8 cellular contexts compared by ENCODE assay signal in the genomic region with DNA sequence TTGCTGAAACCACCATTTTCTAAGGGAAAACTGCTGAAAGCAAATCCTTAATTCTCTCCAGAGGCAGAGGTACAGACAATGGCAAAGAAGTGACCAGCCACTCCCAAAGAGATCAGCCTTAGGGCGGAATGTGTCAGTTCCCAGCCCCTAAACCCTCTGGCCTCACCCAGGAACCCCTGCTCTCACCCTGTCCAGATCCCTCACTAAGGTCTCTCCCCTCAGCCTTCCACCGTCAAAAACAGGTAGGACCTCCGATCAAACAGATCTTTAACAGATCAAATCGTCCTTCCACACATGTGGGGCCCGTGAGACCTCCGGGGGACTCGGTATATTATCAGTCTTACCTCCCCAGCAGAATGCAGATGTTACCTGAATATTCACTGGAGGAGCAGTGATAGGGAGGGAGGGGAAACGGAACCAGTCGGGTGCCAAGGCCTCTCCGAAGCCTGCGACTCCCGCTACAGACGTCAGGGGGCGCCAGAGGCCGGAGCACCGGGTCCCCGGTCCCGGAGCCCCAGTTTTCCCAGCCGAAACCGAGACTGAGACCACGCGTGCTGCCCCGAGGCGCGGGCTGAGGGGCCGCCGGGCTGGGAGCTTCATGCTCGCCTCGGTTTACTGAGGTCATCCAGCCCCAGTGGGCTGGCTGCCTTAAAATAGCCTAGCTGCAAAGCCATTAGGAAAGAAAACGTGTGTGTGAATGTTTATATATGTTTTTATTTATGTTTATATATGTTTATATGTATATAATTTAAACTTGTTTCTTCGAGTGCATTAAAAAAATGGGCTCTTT. TPM values are rescaled to one million over a fixed set of nuclear protein-coding genes. Genes with fewer than 3 reads are reported as not detected.
A peak's percentile ranks its signal among the peaks of the same experiment; 100 is the strongest.
DNase-seq lines count a peak whose midpoint lies in the region; ATAC-seq and TF ChIP-seq lines count a peak whose summit lies in the region.

No MANE protein-coding gene starts in this region.

- no peak overlapping the region for H3K9ac ChIP-seq in liver (ENCODE audit: low read depth in 1 of 2, low read length in 2 of 2)

- H3K9me3 Mint-ChIP-seq in chondrocyte (ENCODE audit: low read depth): no peaks in the 10 kb centered on the region

- ATAC-seq in GM18498 (IDR thresholded peaks at IDR 0.05; ENCODE audit: unreplicated experiment) (peak; percentile 85), HG03095 (IDR thresholded peaks at IDR 0.05; ENCODE audit: unreplicated experiment) (peak; percentile 80)

- H3K4me3 ChIP-seq in liver (ENCODE audit: low read depth in 1 of 3, low read length in 3 of 3): peak overlapping the region in 1 of 3 donors; percentile 32

- no peaks in the 10 kb centered on the region for H3K9me3 ChIP-seq in liver (ENCODE audit: control insufficient read depth in 4 of 4, low read length in 3 of 4)

- H3K4me3 Mint-ChIP-seq in chondrocyte (ENCODE audit: unreplicated experiment): peak overlapping the region; percentile 66

- peaks cover 5% of the 10 kb centered on the region for H3K4me1 Mint-ChIP-seq in chondrocyte (ENCODE audit: low read depth)

- WGBS in liver: 6% methylated on average over 31 of the region's 31 CpGs

- DNase-seq in NCI-H345 (lab: John Stamatoyannopoulos, UW) (peak; percentile 73), chondrocyte (ENCODE audit: low spot score) (no peak)
- peak; percentile 78 to 82 for DNase-seq in activated CD4-positive, alpha-beta T cell treated with anti-CD3 and anti-CD28 coated beads for 24 hours (ENCODE audit: low read depth in 2 of 2)
- peak; percentile 63 to 86 for DNase-seq in stimulated activated CD4-positive, alpha-beta T cell treated with anti-CD3 and anti-CD28 coated beads, Interleukin-4, amount 100 ng/mL, for 48 hours (ENCODE audit: low read depth in 2 of 2)

- no peak overlapping the region for H3K27ac Mint-ChIP-seq in chondrocyte (ENCODE audit: unreplicated experiment)

- H3K27ac ChIP-seq in 22Rv1 (no peak overlapping the region), liver (ENCODE audit: low read depth in 1 of 2, low read length in 2 of 2) (no peak overlapping the region)

- TF ChIP-seq CTCF in 22Rv1 (IDR thresholded peaks at IDR 0.05): peak; percentile 99
- peak; percentile 100 for TF ChIP-seq CTCF in chondrocyte (IDR thresholded peaks at IDR 0.05)
- TF ChIP-seq CTCF in liver (IDR thresholded peaks at IDR 0.05; ENCODE audit: low read depth, low read length, missing input control): peak; percentile 93

- H3K27me3 Mint-ChIP-seq in chondrocyte (ENCODE audit: low read depth): no peaks in the 10 kb centered on the region

- no peaks in the 10 kb centered on the region for H3K36me3 Mint-ChIP-seq in chondrocyte (ENCODE audit: low read depth)

- H3K4me1 ChIP-seq in liver (ENCODE audit: control insufficient read depth in 4 of 4, insufficient read depth in 4 of 4, low read length in 3 of 4): peaks cover 0 to 2% (median 0%) of the 10 kb centered on the region in 4 donors

- no peaks in the 10 kb centered on the region for H3K27me3 ChIP-seq in liver (ENCODE audit: control insufficient read depth in 4 of 4, insufficient read depth in 4 of 4, low read length in 3 of 4)

- no peaks in the 10 kb centered on the region for H3K36me3 ChIP-seq in liver (ENCODE audit: control insufficient read depth in 4 of 4, insufficient read depth in 3 of 4, low read depth in 1 of 4, low read length in 3 of 4)

- TF ChIP-seq RAD21 in liver (IDR thresholded peaks at IDR 0.05): peak; percentile 94 to 96

TF ChIP-seq in liver, 16 proteins besides CTCF, POLR2A, EP300 and RAD21:
- no peak for TF ChIP-seq GABPA (IDR thresholded peaks at IDR 0.05 in 1 of 2, conservative IDR thresholded peaks at IDR 0.05 in 1 of 2)
- TF ChIP-seq, protein P1, sequence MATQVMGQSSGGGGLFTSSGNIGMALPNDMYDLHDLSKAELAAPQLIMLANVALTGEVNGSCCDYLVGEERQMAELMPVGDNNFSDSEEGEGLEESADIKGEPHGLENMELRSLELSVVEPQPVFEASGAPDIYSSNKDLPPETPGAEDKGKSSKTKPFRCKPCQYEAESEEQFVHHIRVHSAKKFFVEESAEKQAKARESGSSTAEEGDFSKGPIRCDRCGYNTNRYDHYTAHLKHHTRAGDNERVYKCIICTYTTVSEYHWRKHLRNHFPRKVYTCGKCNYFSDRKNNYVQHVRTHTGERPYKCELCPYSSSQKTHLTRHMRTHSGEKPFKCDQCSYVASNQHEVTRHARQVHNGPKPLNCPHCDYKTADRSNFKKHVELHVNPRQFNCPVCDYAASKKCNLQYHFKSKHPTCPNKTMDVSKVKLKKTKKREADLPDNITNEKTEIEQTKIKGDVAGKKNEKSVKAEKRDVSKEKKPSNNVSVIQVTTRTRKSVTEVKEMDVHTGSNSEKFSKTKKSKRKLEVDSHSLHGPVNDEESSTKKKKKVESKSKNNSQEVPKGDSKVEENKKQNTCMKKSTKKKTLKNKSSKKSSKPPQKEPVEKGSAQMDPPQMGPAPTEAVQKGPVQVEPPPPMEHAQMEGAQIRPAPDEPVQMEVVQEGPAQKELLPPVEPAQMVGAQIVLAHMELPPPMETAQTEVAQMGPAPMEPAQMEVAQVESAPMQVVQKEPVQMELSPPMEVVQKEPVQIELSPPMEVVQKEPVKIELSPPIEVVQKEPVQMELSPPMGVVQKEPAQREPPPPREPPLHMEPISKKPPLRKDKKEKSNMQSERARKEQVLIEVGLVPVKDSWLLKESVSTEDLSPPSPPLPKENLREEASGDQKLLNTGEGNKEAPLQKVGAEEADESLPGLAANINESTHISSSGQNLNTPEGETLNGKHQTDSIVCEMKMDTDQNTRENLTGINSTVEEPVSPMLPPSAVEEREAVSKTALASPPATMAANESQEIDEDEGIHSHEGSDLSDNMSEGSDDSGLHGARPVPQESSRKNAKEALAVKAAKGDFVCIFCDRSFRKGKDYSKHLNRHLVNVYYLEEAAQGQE (IDR thresholded peaks at IDR 0.05): no peak

RNA-seq across cellular contexts. Expression of a gene that starts 23.6 kb away (rescaled TPM):
- total RNA-seq in chondrocyte: 0.99 TPM in 1 of 3 replicates, not detected in the others
- total RNA-seq in liver: under 1 TPM; 0.08 to 0.19 TPM
- under 1 TPM in 1 of 2 donors, not detected in 1; 0.03 TPM for polyA plus RNA-seq in liver

RNA-seq across cellular contexts. Expression of a gene that starts 27.3 kb away (rescaled TPM):
- total RNA-seq in chondrocyte (10.5 to 13.2 TPM (median 10.5 TPM) in 3 replicates), liver (under 1 TPM in 1 of 2 donors, not detected in 1; 0.28 TPM)
- polyA plus RNA-seq in liver: not detected
